In the genomic region with DNA sequence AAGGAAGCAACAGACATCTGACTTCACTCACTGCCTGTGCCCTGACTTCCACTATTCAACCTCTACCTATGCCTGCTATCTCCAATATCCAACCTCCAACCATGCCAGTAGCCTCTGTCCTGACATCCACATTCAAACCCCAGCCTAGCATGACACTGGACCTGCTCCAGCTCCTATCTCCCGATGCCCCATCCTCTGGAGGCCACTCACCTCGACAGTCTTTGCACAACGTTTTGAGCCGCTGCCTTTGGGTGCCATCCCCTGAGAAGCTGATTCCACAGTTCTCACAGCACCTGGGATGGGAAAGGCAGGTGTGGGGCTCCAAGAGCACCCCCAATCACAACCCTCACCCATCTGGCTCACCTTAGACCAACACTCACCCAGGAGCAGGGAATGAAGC, we compare ENCODE assay signal across 15 cellular contexts. TPM values are rescaled to one million over a fixed set of nuclear protein-coding genes. Genes with fewer than 3 reads are reported as not detected.
DNase-seq lines count a peak whose midpoint lies in the region; ATAC-seq and TF ChIP-seq lines count a peak whose summit lies in the region.
"Had no signal": no experiment of that assay in that cellular context is flagged by ENCODE, and none has a peak within 500 bp of the region (broad histone marks: within the 10 kb centered on the region; RNA-seq: fewer than 3 reads in every experiment).

No MANE protein-coding gene starts in this region.

- DNase-seq in activated naive CD8-positive, alpha-beta T cell treated with anti-CD3 and anti-CD28 coated beads, Interleukin-2, amount 50 U/mL, for 24 hours, result no peak
- DNase-seq in T-helper 17 cell (no peak), endothelial cell (ENCODE audit: low spot score) (no peak)
- DNase-seq: BE2C; CD8-positive, alpha-beta T cell; COR-L47; DMS153; DMS79 treated with DMSO at 0.1 percent for 48 hours; EL; H9 had no signal

- H3K4me1 Mint-ChIP-seq in activated naive CD8-positive, alpha-beta T cell (ENCODE audit: low read depth), result peaks cover 26% of the 10 kb centered on the region
- H3K4me1 Mint-ChIP-seq in activated naive CD8-positive, alpha-beta T cell treated with anti-CD3 and anti-CD28 coated beads, Interleukin-2, amount 50 U/mL, for 24 hours, result peaks cover 32% of the 10 kb centered on the region
- H3K4me1 Mint-ChIP-seq in T-helper 17 cell (peaks cover 29% of the 10 kb centered on the region), endothelial cell (ENCODE audit: unreplicated experiment) (peaks cover 18% of the 10 kb centered on the region)

- H3K36me3 Mint-ChIP-seq in activated naive CD8-positive, alpha-beta T cell, result peaks cover 3% of the 10 kb centered on the region
- H3K36me3 Mint-ChIP-seq in activated naive CD8-positive, alpha-beta T cell treated with anti-CD3 and anti-CD28 coated beads, Interleukin-2, amount 50 U/mL, for 24 hours (ENCODE audit: low read depth), result peaks cover 55% of the 10 kb centered on the region
- peaks cover 21% of the 10 kb centered on the region for H3K36me3 Mint-ChIP-seq in T-helper 17 cell (ENCODE audit: low read depth)
- H3K36me3 Mint-ChIP-seq in endothelial cell (ENCODE audit: low read depth, unreplicated experiment), result peaks cover 38% of the 10 kb centered on the region

- H3K27ac Mint-ChIP-seq in activated naive CD8-positive, alpha-beta T cell, result peak overlapping the region; percentile 22
- no peak overlapping the region for H3K27ac Mint-ChIP-seq in activated naive CD8-positive, alpha-beta T cell treated with anti-CD3 and anti-CD28 coated beads, Interleukin-2, amount 50 U/mL, for 24 hours
- H3K27ac Mint-ChIP-seq in T-helper 17 cell (peak overlapping the region; percentile 62), endothelial cell (ENCODE audit: unreplicated experiment) (peak overlapping the region; percentile 48)
- H3K27ac Mint-ChIP-seq: CD8-positive, alpha-beta T cell; GM23338; H9 had no signal

- ATAC-seq in activated naive CD8-positive, alpha-beta T cell treated with anti-CD3 and anti-CD28 coated beads, Interleukin-2, amount 50 U/mL, for 24 hours, result no peak
- no peak for ATAC-seq in T-helper 17 cell
- no peak for ATAC-seq in GM18517 (IDR thresholded peaks at IDR 0.05; ENCODE audit: unreplicated experiment)
- ATAC-seq in HG02840 (IDR thresholded peaks at IDR 0.05; ENCODE audit: low FRiP score, unreplicated experiment), result no peak
- ATAC-seq: A549; CD8-positive, alpha-beta T cell; GM23338 had no signal

- H3K9me3 Mint-ChIP-seq in activated naive CD8-positive, alpha-beta T cell (ENCODE audit: low read depth), result no peaks in the 10 kb centered on the region
- H3K9me3 Mint-ChIP-seq in activated naive CD8-positive, alpha-beta T cell treated with anti-CD3 and anti-CD28 coated beads, Interleukin-2, amount 50 U/mL, for 24 hours, result no peaks in the 10 kb centered on the region
- H3K9me3 Mint-ChIP-seq in endothelial cell (ENCODE audit: unreplicated experiment), result no peaks in the 10 kb centered on the region
- H3K9me3 Mint-ChIP-seq: CD8-positive, alpha-beta T cell; GM23338; H9 had no signal

- TF ChIP-seq CTCF in endothelial cell (IDR thresholded peaks at IDR 0.05; ENCODE audit: unreplicated experiment), result no peak

- no peak overlapping the region for H3K4me3 Mint-ChIP-seq in activated naive CD8-positive, alpha-beta T cell
- no peak overlapping the region for H3K4me3 Mint-ChIP-seq in activated naive CD8-positive, alpha-beta T cell treated with anti-CD3 and anti-CD28 coated beads, Interleukin-2, amount 50 U/mL, for 24 hours
- no peak overlapping the region for H3K4me3 Mint-ChIP-seq in T-helper 17 cell
- peak overlapping the region; percentile 62 for H3K4me3 Mint-ChIP-seq in endothelial cell (ENCODE audit: unreplicated experiment)
- H3K4me3 Mint-ChIP-seq: CD8-positive, alpha-beta T cell; GM23338; H9 had no signal

- H3K9me3 ChIP-seq in T-helper 17 cell (ENCODE audit: control insufficient read depth, low read length, poor library complexity, severe bottlenecking), result no peaks in the 10 kb centered on the region
- H3K9me3 ChIP-seq: A549, BE2C had no signal

- H3K27me3 Mint-ChIP-seq in activated naive CD8-positive, alpha-beta T cell, result no peaks in the 10 kb centered on the region
- H3K27me3 Mint-ChIP-seq in activated naive CD8-positive, alpha-beta T cell treated with anti-CD3 and anti-CD28 coated beads, Interleukin-2, amount 50 U/mL, for 24 hours, result no peaks in the 10 kb centered on the region
- H3K27me3 Mint-ChIP-seq in T-helper 17 cell, result no peaks in the 10 kb centered on the region
- peaks cover 21% of the 10 kb centered on the region for H3K27me3 Mint-ChIP-seq in endothelial cell (ENCODE audit: unreplicated experiment)

RNA-seq across cellular contexts. Expression of gene MBD1, which starts 4.9 kb away (rescaled TPM):
- total RNA-seq in T-helper 17 cell (10 to 100 TPM; 88.9 to 89.1 TPM), endothelial cell (ENCODE audit: unreplicated experiment) (65.1 TPM)

RNA-seq across cellular contexts. Expression of gene CFAP53, which starts 10.2 kb away (rescaled TPM):
- total RNA-seq in T-helper 17 cell (under 1 TPM; 0.42 to 0.70 TPM), endothelial cell (ENCODE audit: unreplicated experiment) (0.56 TPM)
- total RNA-seq: GM23338 had no signal

RNA-seq across cellular contexts. Expression of gene CXXC1, which starts 11.0 kb away (rescaled TPM):
- 100 to 1,000 TPM; 118 to 129 TPM for total RNA-seq in T-helper 17 cell
- total RNA-seq in endothelial cell (ENCODE audit: unreplicated experiment), result 71.7 TPM
